Comparison of ENCODE assay signal across 8 cellular contexts in genomic region chr9:112332674-112332976, GRCh38. TPM values are rescaled to one million over a fixed set of nuclear protein-coding genes. Genes with fewer than 3 reads are reported as not detected.
DNase-seq lines count a peak whose midpoint lies in the region; ATAC-seq, FAIRE-seq and TF ChIP-seq lines count a peak whose summit lies in the region.

No MANE protein-coding gene starts in this region.

- H3K36me3 ChIP-seq in SJSA1 = peaks cover 6% of the 10 kb centered on the region

- H3K27me3 ChIP-seq in SJSA1 (replicated peaks) = no peaks in the 10 kb centered on the region

- no peak; the same call in 1 of the 2 replicates for TF ChIP-seq POLR2A in GM12891 (IDR thresholded peaks at IDR 0.05; ENCODE audit: low read depth, low read length)

- H3K4me1 ChIP-seq in SJSA1 (replicated peaks) = peaks cover 16% of the 10 kb centered on the region

- DNase-seq in GM12891 (ENCODE audit: insufficient read length, low spot score) = no peak
- no peak for DNase-seq in SJSA1 (ENCODE audit: low read depth in 1 of 2, low spot score in 2 of 2)
- no peak for DNase-seq in fibroblast of mammary gland (ENCODE audit: low read depth)
- DNase-seq in skeletal muscle cell (ENCODE audit: low read depth) = no peak
- no peak for DNase-seq in activated gamma-delta T cell (lab: John Stamatoyannopoulos, UW)

- H3K27ac ChIP-seq in SJSA1 = peak overlapping the region; percentile 79

- H3K4me3 ChIP-seq in SJSA1 = peak overlapping the region; percentile 96
- H3K4me3 ChIP-seq in fibroblast of mammary gland (ENCODE audit: control insufficient read depth, low read depth, low read length) = peak overlapping the region; percentile 89
- H3K4me3 ChIP-seq in skeletal muscle cell (ENCODE audit: low read depth, low read length) = peak overlapping the region; percentile 83

- no peak for ATAC-seq in GM21619 (IDR thresholded peaks at IDR 0.05; ENCODE audit: unreplicated experiment)
- ATAC-seq in GM19397 (IDR thresholded peaks at IDR 0.05; ENCODE audit: unreplicated experiment) = no peak
- ATAC-seq in GM18858 (IDR thresholded peaks at IDR 0.05; ENCODE audit: unreplicated experiment) = no peak

- no peak for TF ChIP-seq CTCF in fibroblast of mammary gland (conservative IDR thresholded peaks at IDR 0.05; ENCODE audit: control insufficient read depth, insufficient read depth, low read depth, low read length)

- no peaks in the 10 kb centered on the region for H3K9me3 ChIP-seq in SJSA1 (replicated peaks)

- no peak for FAIRE-seq in GM12891 (lab: Jason Lieb, UNC)

TF ChIP-seq in GM12891, 5 proteins besides CTCF, POLR2A, EP300 and RAD21:
- no peak for TF ChIP-seq PAX5 (IDR thresholded peaks at IDR 0.05; ENCODE audit: insufficient read depth, low read length, severe bottlenecking)
- no peak; the same call in 1 of the 2 replicates for TF ChIP-seq POLR2AphosphoS5 (IDR thresholded peaks at IDR 0.05; ENCODE audit: low read depth, low read length)
- TF ChIP-seq SPI1 (IDR thresholded peaks at IDR 0.05; ENCODE audit: low read depth, low read length) = no peak
- no peak; the same call in 1 of the 2 replicates for TF ChIP-seq POU2F2 (IDR thresholded peaks at IDR 0.05; ENCODE audit: low read depth, low read length)
- TF ChIP-seq TAF1 (IDR thresholded peaks at IDR 0.05; ENCODE audit: low read depth, low read length) = peak; percentile 39; the same call in 1 of the 2 replicates

RNA-seq across cellular contexts. Expression of gene PTBP3, which starts 0.8 kb away (rescaled TPM):
- 20.1 TPM for polyA plus RNA-seq in GM12891 (2012; ENCODE audit: low read depth, missing spikeins)
- total RNA-seq in SJSA1 (2014; rRNA removed; shearing (Covaris generic)) = 54.1 and 90.3 TPM in 2 replicates

RNA-seq across cellular contexts. Expression of gene HSDL2, which starts 47.3 kb away (rescaled TPM):
- polyA plus RNA-seq in GM12891 (2012; ENCODE audit: low read depth, missing spikeins) = 24.5 TPM
- total RNA-seq in SJSA1 (2014; rRNA removed; shearing (Covaris generic)) = 26.3 and 37.4 TPM in 2 replicates
